ENCODE assay signal across 10 cellular contexts in genomic region chr17:7176870-7177209, GRCh38. TPM values are rescaled to one million over a fixed set of nuclear protein-coding genes. Genes with fewer than 3 reads are reported as not detected.
A peak's percentile ranks its signal among the peaks of the same experiment; 100 is the strongest.
DNase-seq lines count a peak whose midpoint lies in the region; ATAC-seq and TF ChIP-seq lines count a peak whose summit lies in the region.
"Had no signal": no experiment of that assay in that cellular context is flagged by ENCODE, and none has a peak within 500 bp of the region (broad histone marks: within the 10 kb centered on the region; RNA-seq: fewer than 3 reads in every experiment).

No MANE protein-coding gene starts in this region.

- WGBS in neuronal stem cell (ENCODE audit: extremely low coverage in 2 of 2, insufficient read length in 2 of 2, insufficient replicate concordance in 1 of 2), 2 donors, result no CpG with 5 or more reads among the region's 17 CpGs

- no peak overlapping the region for H3K4ac ChIP-seq in neuronal stem cell (ENCODE audit: low read length)

- DNase-seq in PC-3, result no peak
- DNase-seq in fibroblast of villous mesenchyme (ENCODE audit: low read depth), result no peak
- DNase-seq in neuronal stem cell (ENCODE audit: low spot score), result no peak
- DNase-seq in left lobe of liver (ENCODE audit: low spot score), result no peak

- H2BK120ac ChIP-seq in neuronal stem cell (ENCODE audit: low read depth, low read length), result no peak overlapping the region

- BruUV-seq in PC-3 (replicated peaks; lab: Mats Ljungman, UMichigan), result no TSS peak

- TF ChIP-seq CTCF in PC-3 (conservative IDR thresholded peaks at IDR 0.05; ENCODE audit: low read depth, low read length), result no peak
- TF ChIP-seq CTCF in fibroblast of villous mesenchyme (IDR thresholded peaks at IDR 0.05; ENCODE audit: insufficient read depth, low read depth, low read length), result no peak

- no peak overlapping the region for H2AK5ac ChIP-seq in neuronal stem cell (ENCODE audit: low read depth, low read length)

- H3K9me3 ChIP-seq in ES-I3 (ENCODE audit: control insufficient read depth, insufficient read depth, low read length) (no peaks in the 10 kb centered on the region), PC-3 (ENCODE audit: low read length) (no peaks in the 10 kb centered on the region), neuronal stem cell (replicated peaks in 1 of 2; ENCODE audit: control insufficient read depth in 2 of 2, insufficient read depth in 1 of 2, low read depth in 1 of 2, low read length in 2 of 2) (peaks cover 0 to 10% of the 10 kb centered on the region in 2 donors)
- H3K9me3 ChIP-seq: tibial artery had no signal

- H3K27ac ChIP-seq in PC-3 (ENCODE audit: low read length) (no peak overlapping the region), neuronal stem cell (replicated peaks; ENCODE audit: low read length) (no peak overlapping the region)
- H3K27ac ChIP-seq: tibial artery had no signal

- H3K79me2 ChIP-seq in PC-3 (ENCODE audit: low read length), result no peaks in the 10 kb centered on the region

- peak overlapping the region; percentile 52 for H3K23ac ChIP-seq in neuronal stem cell (ENCODE audit: low read depth, low read length, poor library complexity)

- H2BK12ac ChIP-seq in neuronal stem cell (ENCODE audit: low read length), result no peak overlapping the region

- H2BK5ac ChIP-seq in neuronal stem cell (ENCODE audit: low read length), result no peak overlapping the region

- H3K9ac ChIP-seq in ES-I3 (ENCODE audit: low read depth, low read length), result peak overlapping the region; percentile 56; the same call in 1 of the 2 replicates
- H3K9ac ChIP-seq in PC-3 (ENCODE audit: low read length), result no peak overlapping the region
- peak overlapping the region; percentile 88 for H3K9ac ChIP-seq in neuronal stem cell (ENCODE audit: low read depth, low read length, poor library complexity)

- H2AFZ ChIP-seq in PC-3 (ENCODE audit: low read length) (no peak overlapping the region), neuronal stem cell (ENCODE audit: low read length) (peak overlapping the region; percentile 96)

- H3K4me3 ChIP-seq in PC-3 (ENCODE audit: low read length) (peak overlapping the region; percentile 77; the same call in 1 of the 2 replicates), fibroblast of villous mesenchyme (ENCODE audit: low read depth, low read length) (peak overlapping the region; percentile 65), neuronal stem cell (ENCODE audit: low read length in 2 of 2) (peak overlapping the region; percentile 61 to 79)

- no peaks in the 10 kb centered on the region for H3K9me2 ChIP-seq in PC-3 (replicated peaks; ENCODE audit: low read length)

- ATAC-seq in PC-3, result no peak
- no peak for ATAC-seq in left lobe of liver
- ATAC-seq in HG03378 (IDR thresholded peaks at IDR 0.05; ENCODE audit: unreplicated experiment), result no peak
- ATAC-seq in HG02763 (IDR thresholded peaks at IDR 0.05; ENCODE audit: unreplicated experiment), result no peak
- no peak for ATAC-seq in GM21825 (IDR thresholded peaks at IDR 0.05; ENCODE audit: unreplicated experiment)

- H3K14ac ChIP-seq in neuronal stem cell (ENCODE audit: low read length), result peak overlapping the region; percentile 94

- H4K8ac ChIP-seq in neuronal stem cell (ENCODE audit: low read depth, low read length), result no peak overlapping the region

- no peaks in the 10 kb centered on the region for H4K20me1 ChIP-seq in PC-3 (ENCODE audit: low read length)

- intact Hi-C loops in PC-3 (cut with micrococcal nuclease), result loop anchor here (2.0 kb wide), 1 partner anchor 130 kb away; no protein-coding TSS in a partner anchor

- H3K4me1 ChIP-seq in ES-I3 (ENCODE audit: insufficient read depth, low read length) (0 out of 2 replicates have a peak, but pooled peaks cover 4% of the 10 kb centered on the region), PC-3 (ENCODE audit: insufficient read depth, low read length) (no peaks in the 10 kb centered on the region), neuronal stem cell (ENCODE audit: control insufficient read depth in 2 of 2, insufficient read depth in 1 of 2, low read depth in 1 of 2, low read length in 2 of 2) (peaks cover 15% of the 10 kb centered on the region in 2 donors)

- no peak overlapping the region for H4K91ac ChIP-seq in neuronal stem cell (ENCODE audit: low read depth, low read length, poor library complexity)

- peak overlapping the region; percentile 94 for H3K18ac ChIP-seq in neuronal stem cell (ENCODE audit: low read length)

- POLR2A ChIA-PET in PC-3 (lab: Charles Lee; ENCODE audit: unreplicated experiment), result no interaction called here

- peaks cover 2% of the 10 kb centered on the region for H3K79me1 ChIP-seq in neuronal stem cell (ENCODE audit: low read depth, low read length)

- no peaks in the 10 kb centered on the region for H3K36me3 ChIP-seq in ES-I3 (ENCODE audit: insufficient read depth, low read length)
- H3K36me3 ChIP-seq in PC-3 (ENCODE audit: low read depth, low read length), result no peaks in the 10 kb centered on the region
- peaks cover 0 to 10% of the 10 kb centered on the region in 2 donors for H3K36me3 ChIP-seq in neuronal stem cell (replicated peaks in 1 of 2; ENCODE audit: control insufficient read depth in 2 of 2, insufficient read depth in 2 of 2, low read length in 2 of 2)
- H3K36me3 ChIP-seq: tibial artery had no signal

- H3K4me2 ChIP-seq in PC-3 (ENCODE audit: low read length) (peak overlapping the region; percentile 98), neuronal stem cell (ENCODE audit: insufficient read depth, low read length, poor library complexity, severe bottlenecking) (peak overlapping the region; percentile 100)

- peak overlapping the region; percentile 31 for H2BK15ac ChIP-seq in neuronal stem cell (ENCODE audit: low read length)

- H3F3A ChIP-seq in PC-3 (ENCODE audit: low read length, unreplicated experiment), result no peaks in the 10 kb centered on the region

- no peaks in the 10 kb centered on the region for H3K27me3 ChIP-seq in PC-3 (ENCODE audit: low read length)
- H3K27me3 ChIP-seq in neuronal stem cell (ENCODE audit: control insufficient read depth in 3 of 3, insufficient read depth in 3 of 3, low read depth in 1 of 3, low read length in 3 of 3), result peaks cover 0 to 30% (median 0%) of the 10 kb centered on the region in 3 experiments

- CTCF ChIA-PET in PC-3 (lab: Charles Lee), result interaction anchor here (2.1 kb wide), 1 partner anchor 131 kb away, joined by 11 read pairs; no protein-coding TSS in a partner anchor

RNA-seq across cellular contexts. Expression of gene ASGR1, which starts 2.3 kb away (rescaled TPM):
- 0.95 and 2.2 TPM in 2 replicates for total RNA-seq in PC-3 (2014; rRNA removed)
- 0.43 and 0.64 TPM in 2 replicates for total RNA-seq in fibroblast of villous mesenchyme
- 9.1 TPM for polyA plus RNA-seq in neuronal stem cell (2013, experiment 1 of 2)
- polyA plus RNA-seq in neuronal stem cell (2013, experiment 2 of 2), result 9.6 TPM
- 526 TPM for total RNA-seq in left lobe of liver
- total RNA-seq: M059J had no signal

RNA-seq across cellular contexts. Expression of gene DLG4, which starts 42.8 kb away (rescaled TPM):
- total RNA-seq in PC-3 (2014; rRNA removed) (6.5 and 12.8 TPM in 2 replicates), fibroblast of villous mesenchyme (10.6 and 14.2 TPM in 2 replicates), left lobe of liver (5.5 TPM)
- 52.7 TPM for polyA plus RNA-seq in neuronal stem cell (2013, experiment 1 of 2)
- polyA plus RNA-seq in neuronal stem cell (2013, experiment 2 of 2), result 51.9 TPM

RNA-seq across cellular contexts. Expression of gene ACADVL, which starts 42.9 kb away (rescaled TPM):
- total RNA-seq in PC-3 (2014; rRNA removed) (558 and 646 TPM in 2 replicates), fibroblast of villous mesenchyme (171 and 255 TPM in 2 replicates), left lobe of liver (1,044 TPM)
- polyA plus RNA-seq in neuronal stem cell (2013, experiment 1 of 2), result 270 TPM
- 258 TPM for polyA plus RNA-seq in neuronal stem cell (2013, experiment 2 of 2)

RNA-seq across cellular contexts. Expression of gene DVL2, which starts 57.5 kb away (rescaled TPM):
- total RNA-seq in PC-3 (2014; rRNA removed), result 36.9 and 65.7 TPM in 2 replicates
- total RNA-seq in fibroblast of villous mesenchyme, result 102 and 105 TPM in 2 replicates
- polyA plus RNA-seq in neuronal stem cell (2013, experiment 1 of 2), result 50.9 TPM
- polyA plus RNA-seq in neuronal stem cell (2013, experiment 2 of 2), result 48.6 TPM
- 10.0 TPM for total RNA-seq in left lobe of liver

Comparison
In these comparisons a context has a peak if more than half of its experiments do, and no peak if none do; other contexts are left out.
1. RNA of gene ASGR1, which starts 2.3 kb away (total RNA-seq): 526 TPM in left lobe of liver (single experiment); 0.95 to 2.2 TPM in PC-3 and 0.43 to 0.64 TPM in fibroblast of villous mesenchyme; every median in the first group is over 100 times any median in the second.
2. Peak in every context shown above with its lines, with median percentiles within 50 percentile points of each other: H3K4me3 ChIP-seq.